1 cellular context compared by ENCODE assay signal in the genomic region with DNA sequence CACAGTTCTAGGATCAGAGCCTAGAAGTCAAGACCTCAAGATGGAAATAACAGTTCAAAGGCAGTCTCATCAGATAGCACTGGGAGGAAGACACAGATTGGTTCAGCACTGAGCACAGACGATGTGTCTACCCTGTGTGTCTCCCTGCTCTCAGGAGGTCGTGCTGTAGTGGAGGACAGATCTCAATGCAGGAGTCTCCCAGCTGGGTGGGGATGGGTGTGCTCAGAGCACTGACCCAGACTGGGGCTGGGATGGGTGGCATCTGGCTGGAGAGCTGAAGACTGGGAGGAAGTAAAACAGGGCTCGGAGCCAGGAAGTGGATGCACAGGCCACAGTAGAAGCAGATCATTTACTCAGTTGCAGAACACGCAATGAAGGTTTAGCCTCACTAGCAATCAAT.
TF ChIP-seq lines count a peak whose summit lies in the region.

No MANE protein-coding gene starts in this region.

TF ChIP-seq in WTC11, 78 proteins besides CTCF, POLR2A, EP300 and RAD21 (continued from another document):
- TF ChIP-seq, protein P1, sequence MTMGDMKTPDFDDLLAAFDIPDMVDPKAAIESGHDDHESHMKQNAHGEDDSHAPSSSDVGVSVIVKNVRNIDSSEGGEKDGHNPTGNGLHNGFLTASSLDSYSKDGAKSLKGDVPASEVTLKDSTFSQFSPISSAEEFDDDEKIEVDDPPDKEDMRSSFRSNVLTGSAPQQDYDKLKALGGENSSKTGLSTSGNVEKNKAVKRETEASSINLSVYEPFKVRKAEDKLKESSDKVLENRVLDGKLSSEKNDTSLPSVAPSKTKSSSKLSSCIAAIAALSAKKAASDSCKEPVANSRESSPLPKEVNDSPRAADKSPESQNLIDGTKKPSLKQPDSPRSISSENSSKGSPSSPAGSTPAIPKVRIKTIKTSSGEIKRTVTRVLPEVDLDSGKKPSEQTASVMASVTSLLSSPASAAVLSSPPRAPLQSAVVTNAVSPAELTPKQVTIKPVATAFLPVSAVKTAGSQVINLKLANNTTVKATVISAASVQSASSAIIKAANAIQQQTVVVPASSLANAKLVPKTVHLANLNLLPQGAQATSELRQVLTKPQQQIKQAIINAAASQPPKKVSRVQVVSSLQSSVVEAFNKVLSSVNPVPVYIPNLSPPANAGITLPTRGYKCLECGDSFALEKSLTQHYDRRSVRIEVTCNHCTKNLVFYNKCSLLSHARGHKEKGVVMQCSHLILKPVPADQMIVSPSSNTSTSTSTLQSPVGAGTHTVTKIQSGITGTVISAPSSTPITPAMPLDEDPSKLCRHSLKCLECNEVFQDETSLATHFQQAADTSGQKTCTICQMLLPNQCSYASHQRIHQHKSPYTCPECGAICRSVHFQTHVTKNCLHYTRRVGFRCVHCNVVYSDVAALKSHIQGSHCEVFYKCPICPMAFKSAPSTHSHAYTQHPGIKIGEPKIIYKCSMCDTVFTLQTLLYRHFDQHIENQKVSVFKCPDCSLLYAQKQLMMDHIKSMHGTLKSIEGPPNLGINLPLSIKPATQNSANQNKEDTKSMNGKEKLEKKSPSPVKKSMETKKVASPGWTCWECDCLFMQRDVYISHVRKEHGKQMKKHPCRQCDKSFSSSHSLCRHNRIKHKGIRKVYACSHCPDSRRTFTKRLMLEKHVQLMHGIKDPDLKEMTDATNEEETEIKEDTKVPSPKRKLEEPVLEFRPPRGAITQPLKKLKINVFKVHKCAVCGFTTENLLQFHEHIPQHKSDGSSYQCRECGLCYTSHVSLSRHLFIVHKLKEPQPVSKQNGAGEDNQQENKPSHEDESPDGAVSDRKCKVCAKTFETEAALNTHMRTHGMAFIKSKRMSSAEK (CRISPR knock-in tag; IDR thresholded peaks at IDR 0.05; ENCODE audit: borderline replicate concordance): no peak
